Comparison of ENCODE assay signal across 19 cellular contexts in genomic region chr7:91007371-91007770, GRCh38.
"Had no signal": no experiment of that assay in that cellular context is flagged by ENCODE, and none has a peak within 500 bp of the region (broad histone marks: within the 10 kb centered on the region; RNA-seq: fewer than 3 reads in every experiment).

No MANE protein-coding gene starts in this region.

- H2AFZ ChIP-seq: parathyroid adenoma had no signal

- H3K9me3 ChIP-seq: esophagus squamous epithelium, lower lobe of right lung, tibial artery, upper lobe of left lung had no signal

- H3K27me3 ChIP-seq: esophagus squamous epithelium, right lobe of liver, tibial artery, upper lobe of left lung had no signal

- ATAC-seq: effector memory CD8-positive, alpha-beta T cell; left ventricle myocardium superior; lower lobe of right lung; naive thymus-derived CD4-positive, alpha-beta T cell; right lobe of liver; stimulated activated naive CD8-positive, alpha-beta T cell treated with anti-CD3 and anti-CD28 coated beads, Interleukin-15, amount 100 ng/mL, for 72 hours had no signal

- H3K36me3 ChIP-seq: esophagus squamous epithelium, lower lobe of right lung, right lobe of liver had no signal

- DNase-seq: cerebellar nuclear complex; cortex of kidney; effector memory CD8-positive, alpha-beta T cell; erythroblast; esophagus squamous epithelium; head of caudate nucleus; left ventricle myocardium superior; lower lobe of right lung; naive thymus-derived CD4-positive, alpha-beta T cell; occipital lobe; right lobe of liver; small intestine; stimulated activated CD4-positive, alpha-beta T cell treated with anti-CD3 and anti-CD28 coated beads, Interleukin-15, amount 100 ng/mL, for 24 hours; stimulated activated CD4-positive, alpha-beta T cell treated with anti-CD3 and anti-CD28 coated beads, Interleukin-2, amount 100 ng/mL, for 48 hours; stimulated activated naive CD4-positive, alpha-beta T cell; stimulated activated naive CD8-positive, alpha-beta T cell treated with anti-CD3 and anti-CD28 coated beads, Interleukin-15, amount 100 ng/mL, for 72 hours; tibial artery; upper lobe of left lung had no signal

- H3K4me3 ChIP-seq: esophagus squamous epithelium, lower lobe of right lung, right lobe of liver, tibial artery, upper lobe of left lung had no signal

- H3K27ac ChIP-seq: esophagus squamous epithelium, lower lobe of right lung, parathyroid adenoma, right lobe of liver, tibial artery, upper lobe of left lung had no signal

- H3K9ac ChIP-seq: parathyroid adenoma had no signal

- H3K4me1 ChIP-seq: esophagus squamous epithelium, lower lobe of right lung, parathyroid adenoma, right lobe of liver, tibial artery, upper lobe of left lung had no signal

- H3K79me2 ChIP-seq: parathyroid adenoma had no signal
